Comparison of ENCODE assay signal across 10 cellular contexts in the genomic region with DNA sequence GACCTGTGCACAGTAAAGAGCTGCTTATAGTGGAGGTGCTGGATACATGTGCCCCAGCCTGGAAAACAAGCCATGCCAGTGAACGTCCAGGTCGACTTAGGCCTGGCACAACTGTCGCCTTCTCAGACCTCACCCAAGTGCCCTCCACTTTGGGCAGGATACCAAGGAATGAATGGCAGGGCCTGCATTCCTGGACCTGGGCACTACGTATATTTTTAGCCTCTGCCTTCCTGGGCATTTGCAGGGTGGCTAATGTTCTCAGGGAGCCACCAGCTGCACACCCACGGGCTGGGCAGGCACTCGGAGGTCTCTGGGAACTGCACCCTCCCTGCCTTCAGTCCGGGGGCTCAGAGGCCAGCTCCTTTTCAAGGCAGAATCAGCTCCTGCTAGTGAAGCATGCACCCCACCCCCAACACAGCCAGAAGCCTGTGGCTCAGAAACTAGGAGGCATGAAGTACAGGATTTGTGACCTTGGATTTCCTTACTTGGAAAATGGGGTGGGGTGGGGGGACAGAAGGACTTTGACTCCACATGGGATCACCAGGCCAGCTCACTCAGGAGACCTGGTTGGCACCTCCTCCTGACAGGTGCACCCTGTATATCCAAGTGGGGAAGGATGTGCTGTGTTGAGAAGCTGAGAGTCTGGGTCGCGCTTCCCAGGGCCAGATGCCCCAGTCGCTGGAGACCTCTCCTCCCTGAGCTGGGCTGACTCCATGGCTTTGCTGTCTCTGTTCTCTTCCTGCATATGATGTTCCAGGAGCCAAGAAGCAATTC. TPM values are rescaled to one million over a fixed set of nuclear protein-coding genes. Genes with fewer than 3 reads are reported as not detected.
DNase-seq lines count a peak whose midpoint lies in the region; ATAC-seq, FAIRE-seq and TF ChIP-seq lines count a peak whose summit lies in the region.
"Had no signal": no experiment of that assay in that cellular context is flagged by ENCODE, and none has a peak within 500 bp of the region (broad histone marks: within the 10 kb centered on the region; RNA-seq: fewer than 3 reads in every experiment).

No MANE protein-coding gene starts in this region.

- peak in 1 of 2 experiments; percentile 59; a peak in 2 of 4 replicates for TF ChIP-seq EP300 in HepG2 (IDR thresholded peaks at IDR 0.05; ENCODE audit: low read depth in 2 of 2, low read length in 2 of 2)
- TF ChIP-seq EP300 in HepG2 (CRISPR knock-in tag; IDR thresholded peaks at IDR 0.05; ENCODE audit: borderline replicate concordance) = no peak

- WGBS in HepG2 (ENCODE audit: low lambda C conversion rate) = 8% methylated on average over 9 of the region's 10 CpGs
- 88% methylated on average over 8 of the region's 10 CpGs for WGBS in right lobe of liver (ENCODE audit: insufficient coverage, low coverage, low lambda C conversion rate, missing lambda C conversion rate)
- WGBS in lung, 2 donors = 67 to 79% methylated on average over 10 of the region's 10 CpGs

- TF ChIP-seq RAD21 in HepG2 (CRISPR knock-in tag; IDR thresholded peaks at IDR 0.05) = no peak

- intact Hi-C loops in HepG2 (cut with micrococcal nuclease; ENCODE audit: unreplicated experiment) (loop anchor here (5.0 kb wide), 2 partner anchors 38 to 107 kb away; no protein-coding TSS in a partner anchor), right lobe of liver (cut with DNase I) (no loop called here)

- peaks cover 16% of the 10 kb centered on the region for H4K20me1 ChIP-seq in HepG2 (ENCODE audit: insufficient read depth, low read length)

- CTCF ChIA-PET in HepG2 (lab: Yijun Ruan, JAX; ENCODE audit: low intra/inter-chr PET ratio, low total read pairs) = no interaction called here

- peaks cover 17% of the 10 kb centered on the region for H3K79me2 ChIP-seq in HepG2 (ENCODE audit: insufficient read depth, low read length)

- TF ChIP-seq POLR2A in HepG2 (IDR thresholded peaks at IDR 0.05; ENCODE audit: insufficient read depth in 1 of 2, low read depth in 2 of 2, low read length in 2 of 2) (peak in 1 of 2 experiments; percentile 36; a peak in 1 of 4 replicates), right lobe of liver (IDR thresholded peaks at IDR 0.05) (no peak)

- BruUV-seq in HepG2 (replicated peaks; lab: Mats Ljungman, UMichigan) = no TSS peak

- H2AFZ ChIP-seq in HepG2 (ENCODE audit: low read length) = no peak overlapping the region
- H2AFZ ChIP-seq: GM23248 had no signal

- FAIRE-seq in HepG2 (lab: Jason Lieb, UNC) = peak; percentile 84

- H3K9me3 ChIP-seq in HepG2 (ENCODE audit: low read length) = no peaks in the 10 kb centered on the region
- no peaks in the 10 kb centered on the region for H3K9me3 ChIP-seq in right lobe of liver
- peaks cover 0 to 11% of the 10 kb centered on the region in 2 donors for H3K9me3 ChIP-seq in lung (ENCODE audit: control insufficient read depth in 2 of 2, insufficient read depth in 1 of 2, low read length in 1 of 2)

- in situ Hi-C loops in HepG2 (cut with HindIII; ENCODE audit: extremely low pct_ligation_motif_present, low pct_unique_long_range_greater_than_20kb) = loop anchor here (5.0 kb wide), 1 partner anchor 52 kb away; a partner anchor contains a TSS

- TF ChIP-seq CTCF in HepG2 (CRISPR knock-in tag; IDR thresholded peaks at IDR 0.05) (no peak), right lobe of liver (IDR thresholded peaks at IDR 0.05) (no peak), lung (IDR thresholded peaks at IDR 0.05; ENCODE audit: control extremely low read depth, extremely low read depth) (no peak)

- ATAC-seq in HepG2 = peak; percentile 16
- ATAC-seq in right lobe of liver = no peak
- no peak for ATAC-seq in lung (ENCODE audit: insufficient read depth, low FRiP score)
- ATAC-seq in HG02798 (IDR thresholded peaks at IDR 0.05; ENCODE audit: poor library complexity, unreplicated experiment) = no peak
- ATAC-seq: activated T-cell treated with anti-CD3 and anti-CD28 coated beads, Interleukin-2, amount 50 U/mL, for 4 hours had no signal

- peak overlapping the region; percentile 31 for H3K9ac ChIP-seq in HepG2 (ENCODE audit: insufficient read depth, low read depth, low read length)

- H3K4me3 ChIP-seq in HepG2 (replicated peaks in 1 of 3; ENCODE audit: insufficient read depth in 1 of 3, low read depth in 2 of 3, low read length in 3 of 3) (peak overlapping the region; percentile 10 to 54 (median 25)), right lobe of liver (no peak overlapping the region), lung (no peak overlapping the region)

- H3K36me3 ChIP-seq in HepG2 (replicated peaks in 1 of 2; ENCODE audit: control insufficient read depth in 1 of 2, insufficient read depth in 2 of 2, low read length in 2 of 2) = peaks cover 0 to 9% of the 10 kb centered on the region in 2 experiments; a peak in 2 of 5 replicates
- H3K36me3 ChIP-seq in right lobe of liver = peaks cover 0 to 7% (median 1%) of the 10 kb centered on the region in 4 donors
- peaks cover 0 to 5% of the 10 kb centered on the region in 2 donors for H3K36me3 ChIP-seq in lung (ENCODE audit: control insufficient read depth in 2 of 2, insufficient read depth in 2 of 2, low read length in 2 of 2)

- H3K27ac ChIP-seq in HepG2 (ENCODE audit: extremely low read length, insufficient read depth, low read length) (peak overlapping the region; percentile 36), right lobe of liver (no peak overlapping the region), lung (ENCODE audit: low read depth in 1 of 2, low read length in 1 of 2) (peak overlapping the region; percentile 47 to 82)
- H3K27ac ChIP-seq: GM23248 had no signal

- H3K4me2 ChIP-seq in HepG2 (ENCODE audit: low read depth, low read length) = peak overlapping the region; percentile 70

- POLR2A ChIA-PET in HepG2 (lab: Yijun Ruan, JAX) = interaction anchor here (0.9 to 10.4 kb wide), 9 partner anchors 16 to 77 kb away, joined by 3 to 260 read pairs (median 6); a partner anchor contains a TSS

- H3K27me3 ChIP-seq in HepG2 (ENCODE audit: control insufficient read depth in 1 of 2, insufficient read depth in 2 of 2, low read length in 2 of 2) (peaks cover 6 to 29% of the 10 kb centered on the region in 2 experiments), right lobe of liver (no peaks in the 10 kb centered on the region), lung (ENCODE audit: control insufficient read depth, insufficient read depth) (no peaks in the 10 kb centered on the region)

- H3K4me1 ChIP-seq in HepG2 (ENCODE audit: insufficient read depth, low read length) (peaks cover 74% of the 10 kb centered on the region), right lobe of liver (peaks cover 0 to 11% (median 3%) of the 10 kb centered on the region in 4 donors), lung (ENCODE audit: control insufficient read depth in 2 of 2, insufficient read depth in 2 of 2, low read length in 2 of 2) (peaks cover 0 to 9% of the 10 kb centered on the region in 2 donors)

- DNase-seq in HepG2 (ENCODE audit: low spot score) = peak; percentile 84
- DNase-seq in right lobe of liver = no peak
- peak; percentile 81 for DNase-seq in lung (ENCODE audit: low spot score)
- DNase-seq in D341Med (ENCODE audit: low spot score) = no peak
- no peak for DNase-seq in CD1c-positive myeloid dendritic cell (ENCODE audit: extremely low spot score)
- DNase-seq: activated T-cell treated with anti-CD3 and anti-CD28 coated beads, Interleukin-2, amount 50 U/mL, for 4 hours; GM23248; IMR-90; OCI-M1 had no signal

RNA-seq across cellular contexts. Expression of a gene that starts 2.5 kb away (rescaled TPM):
- total RNA-seq in HepG2 (2016; rRNA removed; fragmentation: Illumina TruSeq; extraction: Trizol) (77.7 and 79.2 TPM in 2 replicates), right lobe of liver (10 to 100 TPM in 5 of 6 experiments, 1 to 10 TPM in 1; 9.5 to 19.8 (median 14.2) TPM), lung (10 to 100 TPM; 31.7 to 41.7 TPM)
- total RNA-seq in HepG2 (2016; cell fraction: cytosol; rRNA removed; fragmentation: Illumina TruSeq; extraction: Trizol; ENCODE audit: low read depth) = 24.5 and 25.5 TPM in 2 replicates
- total RNA-seq in HepG2 (2016; cell fraction: insoluble cytoplasmic fraction; rRNA removed; fragmentation: Illumina TruSeq; extraction: Trizol) = 67.6 and 79.5 TPM in 2 replicates
- total RNA-seq in HepG2 (2016; cell fraction: membrane; rRNA removed; fragmentation: Illumina TruSeq; extraction: Trizol) = 64.7 and 64.9 TPM in 2 replicates
- total RNA-seq in HepG2 (2016; cell fraction: nucleus; rRNA removed; fragmentation: Illumina TruSeq; extraction: Trizol) = 45.7 and 51.1 TPM in 2 replicates
- polyA plus RNA-seq in HepG2 (2011; rRNA removed) (43.3 and 50.4 TPM in 2 replicates), lung (10 to 100 TPM; 16.4 to 24.0 TPM)
- polyA plus RNA-seq in HepG2 (2011; cell fraction: cytosol; rRNA removed) = 24.6 and 38.4 TPM in 2 replicates
- 68.1 and 80.1 TPM in 2 replicates for polyA plus RNA-seq in HepG2 (2011; cell fraction: nucleus; rRNA removed)
- polyA plus RNA-seq in HepG2 (2012) = 35.5 and 43.9 TPM in 2 replicates
- polyA plus RNA-seq in HepG2 (2016; cell fraction: cytosol; fragmentation: Illumina TruSeq; extraction: Trizol; ENCODE audit: low read depth) = 15.6 and 19.3 TPM in 2 replicates
- 70.8 and 83.3 TPM in 2 replicates for polyA plus RNA-seq in HepG2 (2016; cell fraction: insoluble cytoplasmic fraction; fragmentation: Illumina TruSeq; extraction: Trizol; ENCODE audit: low read depth)
- polyA plus RNA-seq in HepG2 (2016; cell fraction: membrane; fragmentation: Illumina TruSeq; extraction: Trizol; ENCODE audit: low read depth) = 38.0 and 40.1 TPM in 2 replicates
- 84.6 and 88.2 TPM in 2 replicates for polyA plus RNA-seq in HepG2 (2016; cell fraction: nucleus; fragmentation: Illumina TruSeq; extraction: Trizol; ENCODE audit: insufficient read depth, low read depth)
- 41.0 and 77.9 TPM in 2 replicates for polyA minus RNA-seq in HepG2 (2011; rRNA and poly(A)+ RNA removed; ENCODE audit: low replicate concordance)
- 22.8 and 27.3 TPM in 2 replicates for polyA minus RNA-seq in HepG2 (2011; cell fraction: cytosol; rRNA and poly(A)+ RNA removed)
- 35.0 and 37.7 TPM in 2 replicates for polyA minus RNA-seq in HepG2 (2011; cell fraction: nucleus; rRNA and poly(A)+ RNA removed)

RNA-seq across cellular contexts. Expression of a gene that starts 23.4 kb away (rescaled TPM):
- total RNA-seq in HepG2 (2016; rRNA removed; fragmentation: Illumina TruSeq; extraction: Trizol) (531 and 639 TPM in 2 replicates), right lobe of liver (100 to 1,000 TPM; 108 to 268 (median 116) TPM), lung (100 to 1,000 TPM; 100 to 289 TPM)
- 280 and 300 TPM in 2 replicates for total RNA-seq in HepG2 (2016; cell fraction: cytosol; rRNA removed; fragmentation: Illumina TruSeq; extraction: Trizol; ENCODE audit: low read depth)
- total RNA-seq in HepG2 (2016; cell fraction: insoluble cytoplasmic fraction; rRNA removed; fragmentation: Illumina TruSeq; extraction: Trizol) = 555 and 661 TPM in 2 replicates
- total RNA-seq in HepG2 (2016; cell fraction: membrane; rRNA removed; fragmentation: Illumina TruSeq; extraction: Trizol) = 259 and 300 TPM in 2 replicates
- total RNA-seq in HepG2 (2016; cell fraction: nucleus; rRNA removed; fragmentation: Illumina TruSeq; extraction: Trizol) = 259 and 270 TPM in 2 replicates
- polyA plus RNA-seq in HepG2 (2011; rRNA removed) (571 and 631 TPM in 2 replicates), lung (100 to 1,000 TPM; 226 to 478 TPM)
- 539 and 602 TPM in 2 replicates for polyA plus RNA-seq in HepG2 (2011; cell fraction: cytosol; rRNA removed)
- 375 and 401 TPM in 2 replicates for polyA plus RNA-seq in HepG2 (2011; cell fraction: nucleus; rRNA removed)
- 283 and 330 TPM in 2 replicates for polyA plus RNA-seq in HepG2 (2012)
- polyA plus RNA-seq in HepG2 (2016; cell fraction: cytosol; fragmentation: Illumina TruSeq; extraction: Trizol; ENCODE audit: low read depth) = 290 and 328 TPM in 2 replicates
- polyA plus RNA-seq in HepG2 (2016; cell fraction: insoluble cytoplasmic fraction; fragmentation: Illumina TruSeq; extraction: Trizol; ENCODE audit: low read depth) = 656 and 720 TPM in 2 replicates
- 233 and 270 TPM in 2 replicates for polyA plus RNA-seq in HepG2 (2016; cell fraction: membrane; fragmentation: Illumina TruSeq; extraction: Trizol; ENCODE audit: low read depth)
- polyA plus RNA-seq in HepG2 (2016; cell fraction: nucleus; fragmentation: Illumina TruSeq; extraction: Trizol; ENCODE audit: insufficient read depth, low read depth) = 418 and 431 TPM in 2 replicates
- 380 and 541 TPM in 2 replicates for polyA minus RNA-seq in HepG2 (2011; rRNA and poly(A)+ RNA removed; ENCODE audit: low replicate concordance)
- 93.0 and 111 TPM in 2 replicates for polyA minus RNA-seq in HepG2 (2011; cell fraction: cytosol; rRNA and poly(A)+ RNA removed)
- 111 and 120 TPM in 2 replicates for polyA minus RNA-seq in HepG2 (2011; cell fraction: nucleus; rRNA and poly(A)+ RNA removed)

RNA-seq across cellular contexts. Expression of a gene that starts 23.8 kb away (rescaled TPM):
- total RNA-seq in HepG2 (2016; rRNA removed; fragmentation: Illumina TruSeq; extraction: Trizol) (15.3 and 17.8 TPM in 2 replicates), right lobe of liver (10 to 100 TPM; 14.1 to 26.5 (median 23.7) TPM), lung (10 to 100 TPM; 15.1 to 24.1 TPM)
- 8.6 and 10.0 TPM in 2 replicates for total RNA-seq in HepG2 (2016; cell fraction: cytosol; rRNA removed; fragmentation: Illumina TruSeq; extraction: Trizol; ENCODE audit: low read depth)
- total RNA-seq in HepG2 (2016; cell fraction: insoluble cytoplasmic fraction; rRNA removed; fragmentation: Illumina TruSeq; extraction: Trizol) = 14.3 and 17.3 TPM in 2 replicates
- total RNA-seq in HepG2 (2016; cell fraction: membrane; rRNA removed; fragmentation: Illumina TruSeq; extraction: Trizol) = 13.2 and 13.6 TPM in 2 replicates
- 21.3 and 26.0 TPM in 2 replicates for total RNA-seq in HepG2 (2016; cell fraction: nucleus; rRNA removed; fragmentation: Illumina TruSeq; extraction: Trizol)
- polyA plus RNA-seq in HepG2 (2011; rRNA removed) (27.6 and 32.0 TPM in 2 replicates), lung (10 to 100 TPM in 1 of 2 donors, 1 to 10 TPM in 1; 7.2 to 14.6 TPM)
- polyA plus RNA-seq in HepG2 (2011; cell fraction: cytosol; rRNA removed) = 13.9 and 24.3 TPM in 2 replicates
- polyA plus RNA-seq in HepG2 (2011; cell fraction: nucleus; rRNA removed) = 94.6 and 141 TPM in 2 replicates
- polyA plus RNA-seq in HepG2 (2012) = 16.9 and 17.6 TPM in 2 replicates
- 2.6 and 2.8 TPM in 2 replicates for polyA plus RNA-seq in HepG2 (2016; cell fraction: cytosol; fragmentation: Illumina TruSeq; extraction: Trizol; ENCODE audit: low read depth)
- 12.8 and 13.4 TPM in 2 replicates for polyA plus RNA-seq in HepG2 (2016; cell fraction: insoluble cytoplasmic fraction; fragmentation: Illumina TruSeq; extraction: Trizol; ENCODE audit: low read depth)
- polyA plus RNA-seq in HepG2 (2016; cell fraction: membrane; fragmentation: Illumina TruSeq; extraction: Trizol; ENCODE audit: low read depth) = 5.4 and 6.3 TPM in 2 replicates
- polyA plus RNA-seq in HepG2 (2016; cell fraction: nucleus; fragmentation: Illumina TruSeq; extraction: Trizol; ENCODE audit: insufficient read depth, low read depth) = 60.6 and 69.1 TPM in 2 replicates
- polyA minus RNA-seq in HepG2 (2011; rRNA and poly(A)+ RNA removed; ENCODE audit: low replicate concordance) = 32.8 and 53.5 TPM in 2 replicates
- polyA minus RNA-seq in HepG2 (2011; cell fraction: cytosol; rRNA and poly(A)+ RNA removed) = 14.5 and 16.4 TPM in 2 replicates
- 30.1 and 33.4 TPM in 2 replicates for polyA minus RNA-seq in HepG2 (2011; cell fraction: nucleus; rRNA and poly(A)+ RNA removed)

RNA-seq across cellular contexts. Expression of a gene that starts 54.1 kb away (rescaled TPM):
- total RNA-seq in HepG2 (2016; rRNA removed; fragmentation: Illumina TruSeq; extraction: Trizol) (12.0 and 12.2 TPM in 2 replicates), right lobe of liver (10 to 100 TPM in 4 of 6 experiments, 1 to 10 TPM in 2; 9.0 to 13.0 (median 11.3) TPM), lung (10 to 100 TPM; 14.6 to 20.3 TPM)
- 13.2 and 13.9 TPM in 2 replicates for total RNA-seq in HepG2 (2016; cell fraction: cytosol; rRNA removed; fragmentation: Illumina TruSeq; extraction: Trizol; ENCODE audit: low read depth)
- total RNA-seq in HepG2 (2016; cell fraction: insoluble cytoplasmic fraction; rRNA removed; fragmentation: Illumina TruSeq; extraction: Trizol) = 10.5 and 10.7 TPM in 2 replicates
- total RNA-seq in HepG2 (2016; cell fraction: membrane; rRNA removed; fragmentation: Illumina TruSeq; extraction: Trizol) = 14.0 and 18.0 TPM in 2 replicates
- 14.1 and 16.1 TPM in 2 replicates for total RNA-seq in HepG2 (2016; cell fraction: nucleus; rRNA removed; fragmentation: Illumina TruSeq; extraction: Trizol)
- polyA plus RNA-seq in HepG2 (2011; rRNA removed) (5.9 and 6.6 TPM in 2 replicates), lung (1 to 10 TPM; 5.4 to 7.3 TPM)
- 5.5 and 6.6 TPM in 2 replicates for polyA plus RNA-seq in HepG2 (2011; cell fraction: cytosol; rRNA removed)
- 27.0 and 32.1 TPM in 2 replicates for polyA plus RNA-seq in HepG2 (2011; cell fraction: nucleus; rRNA removed)
- polyA plus RNA-seq in HepG2 (2012) = 18.4 and 21.6 TPM in 2 replicates
- 2.0 and 2.2 TPM in 2 replicates for polyA plus RNA-seq in HepG2 (2016; cell fraction: cytosol; fragmentation: Illumina TruSeq; extraction: Trizol; ENCODE audit: low read depth)
- polyA plus RNA-seq in HepG2 (2016; cell fraction: insoluble cytoplasmic fraction; fragmentation: Illumina TruSeq; extraction: Trizol; ENCODE audit: low read depth) = 19.2 and 31.8 TPM in 2 replicates
- 8.0 and 10.2 TPM in 2 replicates for polyA plus RNA-seq in HepG2 (2016; cell fraction: membrane; fragmentation: Illumina TruSeq; extraction: Trizol; ENCODE audit: low read depth)
- polyA plus RNA-seq in HepG2 (2016; cell fraction: nucleus; fragmentation: Illumina TruSeq; extraction: Trizol; ENCODE audit: insufficient read depth, low read depth) = 44.2 and 48.9 TPM in 2 replicates
- 9.9 and 36.8 TPM in 2 replicates for polyA minus RNA-seq in HepG2 (2011; rRNA and poly(A)+ RNA removed; ENCODE audit: low replicate concordance)
- 21.1 and 21.8 TPM in 2 replicates for polyA minus RNA-seq in HepG2 (2011; cell fraction: cytosol; rRNA and poly(A)+ RNA removed)
- polyA minus RNA-seq in HepG2 (2011; cell fraction: nucleus; rRNA and poly(A)+ RNA removed) = 21.1 and 25.4 TPM in 2 replicates

Comparison
In these comparisons a context has a peak if more than half of its experiments do, and no peak if none do; other contexts are left out.
1. DNase-seq: peak in HepG2 (single experiment) and lung (single experiment); none in right lobe of liver (0 of 3), D341Med (single experiment) and CD1c-positive myeloid dendritic cell (single experiment).
2. H3K27ac ChIP-seq: peak in HepG2 (single experiment) and lung (2 of 2); none in right lobe of liver (0 of 3).
3. H3K4me3 ChIP-seq: peak in HepG2 (3 of 3); none in right lobe of liver (0 of 3) and lung (single experiment).